6 cellular contexts compared by ENCODE assay signal in genomic region chr17:45644637-45645036, GRCh38.
A peak's percentile ranks its signal among the peaks of the same experiment; 100 is the strongest.
DNase-seq lines count a peak whose midpoint lies in the region; ATAC-seq and TF ChIP-seq lines count a peak whose summit lies in the region.
"Not testable (repeated sequence)": the region's sequence is repeated elsewhere in the genome, so short reads cannot be mapped to it uniquely, and the experiment has no call there.

No MANE protein-coding gene starts in this region.

- peak; percentile 68 for ATAC-seq in PC-3
- not testable (repeated sequence) for ATAC-seq in upper lobe of right lung

- POLR2A ChIA-PET in HEK293 (lab: Yijun Ruan, JAX) (interaction anchor here (0.5 kb wide), 1 partner anchor 10 kb away, joined by 3 read pairs; no protein-coding TSS in a partner anchor), PC-3 (lab: Charles Lee; ENCODE audit: unreplicated experiment) (interaction anchor here (0.6 kb wide), 1 partner anchor 91 kb away, joined by 3 read pairs; no protein-coding TSS in a partner anchor)

- H4K20me1 ChIP-seq in BLaER1 = peaks cover 68% of the 10 kb centered on the region
- not testable (repeated sequence) for H4K20me1 ChIP-seq in PC-3 (ENCODE audit: low read length)

- H3K4me2 ChIP-seq in BLaER1 = 0 out of 2 replicates have a peak overlapping the region, but pooled peaks have one; percentile 77
- H3K4me2 ChIP-seq in PC-3 (ENCODE audit: low read length) = not testable (repeated sequence)

- not testable (repeated sequence) for BruUV-seq in PC-3 (replicated peaks; lab: Mats Ljungman, UMichigan)

- H3K36me3 ChIP-seq in BLaER1; HEK293 (ENCODE audit: control insufficient read depth in 2 of 2, insufficient read depth in 1 of 2, low read length in 2 of 2); PC-3 (ENCODE audit: low read depth, low read length); WERI-Rb-1; upper lobe of right lung: not testable (repeated sequence)

- H3K4me3 ChIP-seq in BLaER1; HEK293 (ENCODE audit: low read depth, low read length); PC-3 (ENCODE audit: low read length); WERI-Rb-1 (ENCODE audit: low read depth, low read length); upper lobe of right lung: not testable (repeated sequence)

- peaks cover 40% of the 10 kb centered on the region for H3K4me1 ChIP-seq in BLaER1
- H3K4me1 ChIP-seq in HEK293 (ENCODE audit: control insufficient read depth, insufficient read depth, low read length); PC-3 (ENCODE audit: insufficient read depth, low read length); upper lobe of right lung: not testable (repeated sequence)

- not testable (repeated sequence) for H3K9me2 ChIP-seq in PC-3 (replicated peaks; ENCODE audit: low read length)

- H3K9ac ChIP-seq in BLaER1; PC-3 (ENCODE audit: low read length): not testable (repeated sequence)

- H3F3A ChIP-seq in PC-3 (ENCODE audit: low read length, unreplicated experiment) = not testable (repeated sequence)

- H3K27me3 ChIP-seq in BLaER1; PC-3 (ENCODE audit: low read length); WERI-Rb-1 (ENCODE audit: insufficient read depth, low read depth, severe bottlenecking): not testable (repeated sequence)
- peaks cover 20% of the 10 kb centered on the region for H3K27me3 ChIP-seq in upper lobe of right lung

- CTCF ChIA-PET in HEK293 (lab: Yijun Ruan, JAX) = interaction anchor here (0.7 to 1.2 kb wide), 4 partner anchors 25 to 219 kb away, joined by 3 read pairs; no protein-coding TSS in a partner anchor
- CTCF ChIA-PET in PC-3 (lab: Charles Lee) = interaction anchor here (0.7 to 1.3 kb wide), 2 partner anchors 75 to 77 kb away, joined by 6 to 7 read pairs; no protein-coding TSS in a partner anchor

- not testable (repeated sequence) for TF ChIP-seq CTCF in HEK293 (tag by site-specific recombination; IDR thresholded peaks at IDR 0.05); PC-3 (conservative IDR thresholded peaks at IDR 0.05; ENCODE audit: low read depth, low read length); WERI-Rb-1 (IDR thresholded peaks at IDR 0.05; ENCODE audit: low read depth, low read length); upper lobe of right lung (IDR thresholded peaks at IDR 0.05)

- not testable (repeated sequence) for H3K27ac ChIP-seq in BLaER1; HEK293 (ENCODE audit: extremely low read depth, low read depth, low read length); PC-3 (ENCODE audit: low read length); upper lobe of right lung
- H3K27ac ChIP-seq in WERI-Rb-1 = peak overlapping the region; percentile 69; the same call in 1 of the 2 replicates

- intact Hi-C loops in PC-3 (cut with micrococcal nuclease) = loop anchor here (1.0 kb wide), 1 partner anchor 75 kb away; no protein-coding TSS in a partner anchor
- intact Hi-C loops in upper lobe of right lung (cut with DNase I) = loop anchor here (10.0 kb wide), 1 partner anchor 190 kb away; no protein-coding TSS in a partner anchor

- H3K79me2 ChIP-seq in PC-3 (ENCODE audit: low read length) = not testable (repeated sequence)

- not testable (repeated sequence) for H2AFZ ChIP-seq in PC-3 (ENCODE audit: low read length)

- DNase-seq in PC-3 (peak; percentile 74), mesenteric fat pad (ENCODE audit: low spot score) (peak; percentile 33), upper lobe of right lung (peak; percentile 19)
- DNase-seq in WERI-Rb-1 = not testable (repeated sequence)

- not testable (repeated sequence) for H3K9me3 ChIP-seq in BLaER1; HEK293 (ENCODE audit: control insufficient read depth, insufficient read depth, low read depth, low read length); PC-3 (ENCODE audit: low read length); WERI-Rb-1 (ENCODE audit: severe bottlenecking); upper lobe of right lung

TF ChIP-seq in HEK293, 187 proteins besides CTCF, POLR2A, EP300 and RAD21:
- TF ChIP-seq SCRT2 (tag by site-specific recombination; IDR thresholded peaks at IDR 0.05) = peak; percentile 51; the same call in 1 of the 2 replicates
- TF ChIP-seq ZNF280D (tag by site-specific recombination; IDR thresholded peaks at IDR 0.05) = 0 out of 2 replicates have a peak, but pooled peaks have one; percentile 21
TF ChIP-seq in HEK293: peak in this region for 2; not testable (repeated sequence) for 185.
